In genomic region chr6:170152989-170153388, GRCh38 we compare ENCODE assay signal across 8 cellular contexts.
DNase-seq lines count a peak whose midpoint lies in the region; ATAC-seq, FAIRE-seq and TF ChIP-seq lines count a peak whose summit lies in the region.

No MANE protein-coding gene starts in this region.

- no peak overlapping the region for H3K4me3 ChIP-seq in bronchial epithelial cell (ENCODE audit: low read depth, low read length)
- no peak overlapping the region for H3K4me3 ChIP-seq in lower lobe of right lung
- no peak overlapping the region for H3K4me3 ChIP-seq in WERI-Rb-1 (ENCODE audit: low read depth, low read length)

- TF ChIP-seq CTCF in bronchial epithelial cell (IDR thresholded peaks at IDR 0.05; ENCODE audit: insufficient read depth, low read length, severe bottlenecking) (no peak), lower lobe of right lung (IDR thresholded peaks at IDR 0.05) (no peak), WERI-Rb-1 (IDR thresholded peaks at IDR 0.05; ENCODE audit: low read depth, low read length) (no peak)

- H3K36me3 ChIP-seq in bronchial epithelial cell (ENCODE audit: control insufficient read depth, insufficient read depth, low read length) (no peaks in the 10 kb centered on the region), lower lobe of right lung (no peaks in the 10 kb centered on the region), WERI-Rb-1 (no peaks in the 10 kb centered on the region)

- no peak for FAIRE-seq in bronchial epithelial cell (lab: Jason Lieb, UNC)

- DNase-seq in DMS 273 treated with DMSO at 0.1 percent for 48 hours (lab: John Stamatoyannopoulos, UW): peak; percentile 27
- DNase-seq in NCI-H1694 (lab: John Stamatoyannopoulos, UW): peak; percentile 50
- DNase-seq in bronchial epithelial cell (ENCODE audit: low read depth): peak; percentile 65
- peak; percentile 72 for DNase-seq in lower lobe of right lung
- no peak for DNase-seq in GM19240 (ENCODE audit: insufficient read length, low spot score)
- DNase-seq in WERI-Rb-1: no peak
- no peak for DNase-seq in D341Med (ENCODE audit: low spot score)

- ATAC-seq in lower lobe of right lung: peak; percentile 55 to 77
- no peak for ATAC-seq in GM18498 (IDR thresholded peaks at IDR 0.05; ENCODE audit: unreplicated experiment)

- H3K4me1 ChIP-seq in lower lobe of right lung: peaks cover 27% of the 10 kb centered on the region

- H3K27me3 ChIP-seq in bronchial epithelial cell (ENCODE audit: control insufficient read depth, insufficient read depth, low read length) (peaks cover 5% of the 10 kb centered on the region), lower lobe of right lung (ENCODE audit: low read depth) (peaks cover 19% of the 10 kb centered on the region), WERI-Rb-1 (ENCODE audit: insufficient read depth, low read depth, severe bottlenecking) (no peaks in the 10 kb centered on the region)

- H3K9me3 ChIP-seq in lower lobe of right lung (no peaks in the 10 kb centered on the region), WERI-Rb-1 (ENCODE audit: severe bottlenecking) (no peaks in the 10 kb centered on the region)

- H3K27ac ChIP-seq in lower lobe of right lung: peak overlapping the region; percentile 80
- H3K27ac ChIP-seq in WERI-Rb-1: no peak overlapping the region

- intact Hi-C loops in lower lobe of right lung (cut with DNase I): no loop called here

Comparison
In these comparisons a context has a peak if more than half of its experiments do, and no peak if none do; other contexts are left out.
1. DNase-seq: peak in DMS 273 treated with DMSO at 0.1 percent for 48 hours (single experiment), NCI-H1694 (single experiment), bronchial epithelial cell (single experiment) and lower lobe of right lung (single experiment); none in GM19240 (single experiment), WERI-Rb-1 (single experiment) and D341Med (single experiment).